ENCODE assay signal across 32 cellular contexts in the genomic region with DNA sequence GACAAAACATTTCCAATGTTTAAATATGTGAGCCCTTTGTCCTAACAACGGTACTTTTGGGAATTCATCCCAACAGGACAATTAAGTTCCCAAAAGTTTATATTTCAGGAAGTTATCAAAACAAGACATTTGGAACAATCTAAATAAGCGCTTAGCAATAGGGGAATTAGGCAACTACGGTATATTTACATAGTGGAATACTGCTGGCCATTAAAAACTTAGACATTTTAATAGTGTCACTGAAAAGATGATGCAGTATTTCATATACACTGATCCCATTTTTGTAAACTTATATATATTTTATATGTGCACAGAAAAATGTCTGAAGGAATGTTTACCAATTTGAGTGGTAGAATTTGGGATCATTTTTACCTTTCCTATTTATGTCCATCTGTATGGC.
"Had no signal": no experiment of that assay in that cellular context is flagged by ENCODE, and none has a peak within 500 bp of the region (broad histone marks: within the 10 kb centered on the region; RNA-seq: fewer than 3 reads in every experiment).

No MANE protein-coding gene starts in this region.

- H3K27me3 ChIP-seq: adrenal gland, ascending aorta, breast epithelium, cardiac muscle cell, colonic mucosa, esophagus squamous epithelium, gastroesophageal sphincter, heart right ventricle had no signal

- H3K9me3 Mint-ChIP-seq: activated CD4-positive, alpha-beta memory T cell treated with anti-CD3 and anti-CD28 coated beads, Interleukin-2, amount 10 ng/mL, durations not matched to agents 7 days and 5 days; activated CD4-positive, alpha-beta T cell treated with anti-CD3 and anti-CD28 coated beads, Interleukin-2, amount 10 ng/mL, durations not matched to agents 7 days and 5 days; activated naive CD4-positive, alpha-beta T cell treated with anti-CD3 and anti-CD28 coated beads for 36 hours; activated naive CD4-positive, alpha-beta T cell treated with anti-CD3 and anti-CD28 coated beads, Interleukin-2, amount 50 U/mL, for 72 hours; activated T-helper 1 cell treated with anti-CD3 and anti-CD28 coated beads, Interleukin-12 subunit alpha, Interleukin-12 subunit beta, Interleukin-2, Interleukin-4 antibody, amounts not matched to agents 30 ng/mL and 10 ng/mL and 1 ng/mL, durations not matched to agents 14 hours and 24 hours and 36 hours; activated T-helper 2 cell treated with anti-CD3 and anti-CD28 coated beads, Interferon-gamma antibody, Interleukin-2, Interleukin-4, amounts not matched to agents 10 μg/mL and 5 μg/mL and 100 μg/mL, durations not matched to agents 14 hours and 24 hours and 36 hours; brain; T-helper 2 cell treated with Interferon-gamma antibody and Interleukin-4, amounts not matched to agents 5 μg/mL and 100 μg/mL, for 36 hours had no signal

- H3K27me3 Mint-ChIP-seq: activated CD4-positive, alpha-beta memory T cell treated with anti-CD3 and anti-CD28 coated beads, Interleukin-2, amount 10 ng/mL, durations not matched to agents 7 days and 5 days; activated CD4-positive, alpha-beta T cell treated with anti-CD3 and anti-CD28 coated beads, Interleukin-2, amount 10 ng/mL, durations not matched to agents 7 days and 5 days; brain; T-helper 17 cell had no signal

- H3K4me1 ChIP-seq: adrenal gland, ascending aorta, breast epithelium, colonic mucosa, esophagus squamous epithelium, heart right ventricle had no signal

- H3K27ac Mint-ChIP-seq: activated CD4-positive, alpha-beta memory T cell treated with anti-CD3 and anti-CD28 coated beads, Interleukin-2, amount 10 ng/mL, durations not matched to agents 7 days and 5 days; activated CD4-positive, alpha-beta T cell treated with anti-CD3 and anti-CD28 coated beads, Interleukin-2, amount 10 ng/mL, durations not matched to agents 7 days and 5 days; activated naive CD4-positive, alpha-beta T cell treated with anti-CD3 and anti-CD28 coated beads for 36 hours; activated naive CD4-positive, alpha-beta T cell treated with anti-CD3 and anti-CD28 coated beads, Interleukin-2, amount 50 U/mL, for 72 hours; activated T-helper 1 cell treated with anti-CD3 and anti-CD28 coated beads, Interleukin-12 subunit alpha, Interleukin-12 subunit beta, Interleukin-2, Interleukin-4 antibody, amounts not matched to agents 30 ng/mL and 10 ng/mL and 1 ng/mL, durations not matched to agents 14 hours and 24 hours and 36 hours; activated T-helper 2 cell treated with anti-CD3 and anti-CD28 coated beads, Interferon-gamma antibody, Interleukin-2, Interleukin-4, amounts not matched to agents 10 μg/mL and 5 μg/mL and 100 μg/mL, durations not matched to agents 14 hours and 24 hours and 36 hours; brain; T-helper 17 cell; T-helper 2 cell treated with Interferon-gamma antibody and Interleukin-4, amounts not matched to agents 5 μg/mL and 100 μg/mL, for 36 hours had no signal

- H3K4me3 ChIP-seq: adrenal gland, ascending aorta, breast epithelium, cardiac muscle cell, colonic mucosa, esophagus squamous epithelium, gastroesophageal sphincter, heart right ventricle had no signal

- H3K4me3 Mint-ChIP-seq: activated CD4-positive, alpha-beta memory T cell treated with anti-CD3 and anti-CD28 coated beads, Interleukin-2, amount 10 ng/mL, durations not matched to agents 7 days and 5 days; activated CD4-positive, alpha-beta T cell treated with anti-CD3 and anti-CD28 coated beads, Interleukin-2, amount 10 ng/mL, durations not matched to agents 7 days and 5 days; activated naive CD4-positive, alpha-beta T cell treated with anti-CD3 and anti-CD28 coated beads for 36 hours; activated T-helper 1 cell treated with anti-CD3 and anti-CD28 coated beads, Interleukin-12 subunit alpha, Interleukin-12 subunit beta, Interleukin-2, Interleukin-4 antibody, amounts not matched to agents 30 ng/mL and 10 ng/mL and 1 ng/mL, durations not matched to agents 14 hours and 24 hours and 36 hours; brain; T-helper 17 cell; T-helper 2 cell treated with Interferon-gamma antibody and Interleukin-4, amounts not matched to agents 5 μg/mL and 100 μg/mL, for 36 hours had no signal

- H3K9me3 ChIP-seq: adrenal gland, ascending aorta, breast epithelium, colonic mucosa, esophagus squamous epithelium, gastroesophageal sphincter, heart right ventricle had no signal

- H3K4me1 Mint-ChIP-seq: brain had no signal

- H3K27ac ChIP-seq: adrenal gland, ascending aorta, breast epithelium, colonic mucosa, epithelial cell of prostate, esophagus squamous epithelium, gastroesophageal sphincter, heart right ventricle had no signal

- DNase-seq: activated CD4-positive, alpha-beta memory T cell treated with anti-CD3 and anti-CD28 coated beads, Interleukin-2, amount 10 ng/mL, durations not matched to agents 7 days and 5 days; activated CD4-positive, alpha-beta T cell treated with anti-CD3 and anti-CD28 coated beads for 1 hour; activated CD4-positive, alpha-beta T cell treated with anti-CD3 and anti-CD28 coated beads for 4 hours; activated CD4-positive, alpha-beta T cell treated with anti-CD3 and anti-CD28 coated beads, Interleukin-2, amount 10 ng/mL, durations not matched to agents 7 days and 5 days; activated CD4-positive, alpha-beta T cell treated with anti-CD3 and anti-CD28 coated beads, Interleukin-2, amount 50 U/mL, for 4 hours; activated CD8-positive, alpha-beta memory T cell treated with anti-CD3 and anti-CD28 coated beads, Interleukin-2, amount 50 U/mL, for 48 hours; activated effector memory CD4-positive, alpha-beta T cell treated with anti-CD3 and anti-CD28 coated beads, Interleukin-2, amount 50 U/mL, for 16 hours; activated naive CD4-positive, alpha-beta T cell treated with anti-CD3 and anti-CD28 coated beads for 36 hours; activated T-cell treated with anti-CD3 and anti-CD28 coated beads for 4 hours; activated T-cell treated with anti-CD3 and anti-CD28 coated beads, Interleukin-2, amount 50 U/mL, for 48 hours; adrenal gland; amygdala; central memory CD4-positive, alpha-beta T cell; cerebellar nuclear complex; colonic mucosa; effector CD8-positive, alpha-beta T cell; esophagus squamous epithelium; foreskin melanocyte; heart right ventricle; T-helper 1 cell; T-helper 17 cell; T1000 had no signal

- ATAC-seq: activated naive CD4-positive, alpha-beta T cell treated with anti-CD3 and anti-CD28 coated beads, Interleukin-2, amount 50 U/mL, for 72 hours; gastroesophageal sphincter; heart right ventricle; T-helper 17 cell had no signal
